Comparison of ENCODE assay signal across 9 cellular contexts in the genomic region with DNA sequence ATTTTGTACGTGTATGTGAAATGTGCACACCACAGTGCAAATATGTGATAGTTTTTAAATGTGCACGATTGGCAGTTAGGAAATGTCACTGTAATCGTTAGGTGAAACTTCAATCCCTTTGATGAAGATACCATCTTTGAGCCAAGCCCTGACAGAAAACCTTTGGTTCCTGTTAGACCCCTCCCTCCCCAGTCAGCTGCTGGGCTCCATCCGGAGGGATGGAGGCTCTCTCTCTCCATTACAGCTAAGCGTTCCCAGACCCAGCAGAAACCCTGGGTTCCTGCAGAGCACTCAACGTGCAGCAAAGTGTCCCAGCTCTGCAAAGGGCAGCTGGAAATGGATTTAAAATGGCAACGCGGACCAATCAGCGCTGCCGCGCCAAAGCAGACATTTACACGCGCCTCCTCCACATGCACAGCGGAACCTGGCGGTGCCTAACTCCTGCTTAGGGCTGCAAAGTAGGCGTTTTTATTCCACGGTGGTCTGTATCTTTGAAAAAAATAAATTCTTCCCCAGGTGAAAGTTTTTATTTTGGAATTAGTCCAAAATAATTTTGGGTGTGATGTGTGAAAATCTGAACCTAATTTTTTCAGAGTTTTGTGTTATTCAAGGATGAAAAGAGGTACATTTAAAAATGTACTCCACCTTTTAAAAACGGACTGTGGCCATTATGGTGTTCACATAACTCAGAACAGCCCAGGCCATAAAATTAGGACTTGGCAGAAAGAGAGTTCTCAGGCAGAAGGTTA. TPM values are rescaled to one million over a fixed set of nuclear protein-coding genes. Genes with fewer than 3 reads are reported as not detected.
DNase-seq lines count a peak whose midpoint lies in the region; FAIRE-seq and TF ChIP-seq lines count a peak whose summit lies in the region.
"Had no signal": no experiment of that assay in that cellular context is flagged by ENCODE, and none has a peak within 500 bp of the region (broad histone marks: within the 10 kb centered on the region; RNA-seq: fewer than 3 reads in every experiment).

No MANE protein-coding gene starts in this region.

- H3K4ac ChIP-seq in trophoblast cell (ENCODE audit: low read depth, low read length): no peak overlapping the region

- no peaks in the 10 kb centered on the region for H3K9me3 Mint-ChIP-seq in activated CD4-positive, alpha-beta memory T cell treated with anti-CD3 and anti-CD28 coated beads for 36 hours
- no peaks in the 10 kb centered on the region for H3K9me3 Mint-ChIP-seq in activated CD4-positive, alpha-beta memory T cell treated with anti-CD3 and anti-CD28 coated beads, Interleukin-2, amount 10 ng/mL, durations not matched to agents 7 days and 5 days

- CTCF ChIA-PET in activated CD4-positive, alpha-beta memory T cell treated with anti-CD3 and anti-CD28 coated beads for 36 hours (lab: Charles Lee): no interaction called here
- CTCF ChIA-PET in activated CD4-positive, alpha-beta memory T cell treated with anti-CD3 and anti-CD28 coated beads, Interleukin-2, amount 10 ng/mL, durations not matched to agents 7 days and 5 days (lab: Charles Lee): no interaction called here

- H3K4me3 ChIP-seq in fibroblast of lung (replicated peaks in 1 of 4; ENCODE audit: control extremely low read depth in 1 of 4, insufficient read depth in 1 of 4, low read depth in 3 of 4, low read length in 4 of 4): peak overlapping the region; percentile 80 to 86 (median 81)
- H3K4me3 ChIP-seq in trophoblast cell (ENCODE audit: low read depth, low read length): no peak overlapping the region
- H3K4me3 ChIP-seq in spleen: peak overlapping the region in 2 of 8 donors; percentile 53 to 75

- H3K36me3 ChIP-seq in fibroblast of lung (ENCODE audit: control insufficient read depth, insufficient read depth, low read length): no peaks in the 10 kb centered on the region
- no peaks in the 10 kb centered on the region for H3K36me3 ChIP-seq in trophoblast cell (ENCODE audit: control insufficient read depth in 1 of 2, insufficient read depth in 2 of 2, low read length in 2 of 2)
- no peaks in the 10 kb centered on the region for H3K36me3 ChIP-seq in spleen

- H2AFZ ChIP-seq in fibroblast of lung (ENCODE audit: low read length): peak overlapping the region; percentile 90
- H2AFZ ChIP-seq in trophoblast cell (ENCODE audit: insufficient read depth, low read length, poor library complexity): no peak overlapping the region

- H3K27ac Mint-ChIP-seq in activated CD4-positive, alpha-beta memory T cell treated with anti-CD3 and anti-CD28 coated beads for 36 hours: no peak overlapping the region
- H3K27ac Mint-ChIP-seq in activated CD4-positive, alpha-beta memory T cell treated with anti-CD3 and anti-CD28 coated beads, Interleukin-2, amount 10 ng/mL, durations not matched to agents 7 days and 5 days: no peak overlapping the region

- no peak overlapping the region for H2AK5ac ChIP-seq in trophoblast cell (ENCODE audit: low read length)

- peaks cover 28% of the 10 kb centered on the region for H3K79me1 ChIP-seq in trophoblast cell (ENCODE audit: low read length)

- H4K12ac ChIP-seq in trophoblast cell (ENCODE audit: low read depth, low read length): no peak overlapping the region

- H4K8ac ChIP-seq in trophoblast cell (ENCODE audit: low read depth, low read length): no peak overlapping the region

- H3K36me3 Mint-ChIP-seq in activated CD4-positive, alpha-beta memory T cell treated with anti-CD3 and anti-CD28 coated beads for 36 hours: no peaks in the 10 kb centered on the region
- H3K36me3 Mint-ChIP-seq in activated CD4-positive, alpha-beta memory T cell treated with anti-CD3 and anti-CD28 coated beads, Interleukin-2, amount 10 ng/mL, durations not matched to agents 7 days and 5 days (ENCODE audit: low read depth): no peaks in the 10 kb centered on the region

- H3K14ac ChIP-seq in trophoblast cell (ENCODE audit: low read length): no peak overlapping the region

- peak overlapping the region; percentile 97 for H3K4me2 ChIP-seq in fibroblast of lung (ENCODE audit: extremely low read depth, insufficient read depth, low read length)
- H3K4me2 ChIP-seq in trophoblast cell (ENCODE audit: low read length): peak overlapping the region; percentile 81

- H3K23ac ChIP-seq in trophoblast cell (ENCODE audit: low read length): no peak overlapping the region

- WGBS in trophoblast cell (ENCODE audit: extremely low coverage, insufficient coverage, insufficient read length): no CpG with 5 or more reads among the region's 18 CpGs
- 2 to 9% (median 3%) methylated on average over 18 of the region's 18 CpGs for WGBS in spleen, 5 donors

- FAIRE-seq in RCC 7860 (lab: Jason Lieb, UNC): no peak

- H4K91ac ChIP-seq in trophoblast cell (ENCODE audit: low read depth, low read length): no peak overlapping the region

- POLR2A ChIA-PET in activated CD4-positive, alpha-beta memory T cell treated with anti-CD3 and anti-CD28 coated beads for 36 hours (lab: Charles Lee): no interaction called here
- POLR2A ChIA-PET in activated CD4-positive, alpha-beta memory T cell treated with anti-CD3 and anti-CD28 coated beads, Interleukin-2, amount 10 ng/mL, durations not matched to agents 7 days and 5 days (lab: Charles Lee): no interaction called here

- H3K4me1 ChIP-seq in fibroblast of lung (ENCODE audit: control insufficient read depth, extremely low read depth, insufficient read depth, low read length) (no peaks in the 10 kb centered on the region), trophoblast cell (ENCODE audit: control insufficient read depth in 1 of 2, insufficient read depth in 2 of 2, low read length in 2 of 2) (peaks cover 0 to 17% of the 10 kb centered on the region in 2 experiments), spleen (peaks cover 17 to 42% (median 38%) of the 10 kb centered on the region in 6 donors)

- no peak overlapping the region for H2BK5ac ChIP-seq in trophoblast cell (ENCODE audit: low read depth, low read length, poor library complexity)

- H2BK120ac ChIP-seq in trophoblast cell (ENCODE audit: insufficient read depth, low read length, poor library complexity): no peak overlapping the region

- no peak overlapping the region for H3K18ac ChIP-seq in trophoblast cell (ENCODE audit: low read length)

- no peak overlapping the region for H3K9ac ChIP-seq in fibroblast of lung (ENCODE audit: insufficient read depth, low read length)
- no peak overlapping the region for H3K9ac ChIP-seq in trophoblast cell (ENCODE audit: low read length)

- peak; percentile 8 for DNase-seq in activated CD4-positive, alpha-beta memory T cell treated with anti-CD3 and anti-CD28 coated beads for 36 hours
- DNase-seq in activated CD4-positive, alpha-beta memory T cell treated with anti-CD3 and anti-CD28 coated beads, Interleukin-2, amount 10 ng/mL, durations not matched to agents 7 days and 5 days: no peak
- DNase-seq in RCC 7860 (ENCODE audit: low spot score) (peak; percentile 29), fibroblast of lung (ENCODE audit: low read depth in 2 of 2) (peak; percentile 76 to 79), trophoblast cell (peak in 1 of 2 donors; percentile 24), spleen (no peak), epidermal melanocyte (ENCODE audit: insufficient read length, low spot score) (no peak), DMS153 treated with DMSO at 0.1 percent for 48 hours (lab: John Stamatoyannopoulos, UW; ENCODE audit: unreplicated experiment) (no peak)

- H3K9me3 ChIP-seq in fibroblast of lung (ENCODE audit: control insufficient read depth, insufficient read depth, low read depth, low read length) (no peaks in the 10 kb centered on the region), trophoblast cell (ENCODE audit: insufficient read depth, low read depth, low read length) (no peaks in the 10 kb centered on the region), spleen (peaks cover 0 to 4% (median 0%) of the 10 kb centered on the region in 8 donors)

- H2BK12ac ChIP-seq in trophoblast cell (ENCODE audit: low read length): no peak overlapping the region

- no peaks in the 10 kb centered on the region for H4K20me1 ChIP-seq in fibroblast of lung (ENCODE audit: control insufficient read depth, extremely low read depth, insufficient read depth, low read length)

- H3K27me3 ChIP-seq in fibroblast of lung (ENCODE audit: control insufficient read depth, insufficient read depth, low read length) (no peaks in the 10 kb centered on the region), trophoblast cell (ENCODE audit: insufficient read depth, low read length) (peaks cover 6% of the 10 kb centered on the region), spleen (replicated peaks in 1 of 7) (peaks cover 7 to 82% (median 61%) of the 10 kb centered on the region in 7 donors)

- no peak for TF ChIP-seq POLR2A in spleen (IDR thresholded peaks at IDR 0.05)

- H3K79me2 ChIP-seq in fibroblast of lung (ENCODE audit: control insufficient read depth, insufficient read depth, low read length) (peaks cover 52% of the 10 kb centered on the region), trophoblast cell (ENCODE audit: control insufficient read depth, insufficient read depth, low read length, poor library complexity) (peaks cover 24% of the 10 kb centered on the region)

- peaks cover 12% of the 10 kb centered on the region for H3K4me1 Mint-ChIP-seq in activated CD4-positive, alpha-beta memory T cell treated with anti-CD3 and anti-CD28 coated beads for 36 hours (ENCODE audit: low read depth)
- H3K4me1 Mint-ChIP-seq in activated CD4-positive, alpha-beta memory T cell treated with anti-CD3 and anti-CD28 coated beads, Interleukin-2, amount 10 ng/mL, durations not matched to agents 7 days and 5 days: peaks cover 16% of the 10 kb centered on the region

- intact Hi-C loops in activated CD4-positive, alpha-beta memory T cell treated with anti-CD3 and anti-CD28 coated beads for 36 hours (cut with micrococcal nuclease): loop anchor here (10.0 kb wide), 2 partner anchors 162 to 262 kb away; no protein-coding TSS in a partner anchor
- intact Hi-C loops in spleen (cut with DNase I; ENCODE audit: low total_unique reads): no loop called here

- H3K27me3 Mint-ChIP-seq in activated CD4-positive, alpha-beta memory T cell treated with anti-CD3 and anti-CD28 coated beads for 36 hours: peaks cover 47% of the 10 kb centered on the region
- H3K27me3 Mint-ChIP-seq in activated CD4-positive, alpha-beta memory T cell treated with anti-CD3 and anti-CD28 coated beads, Interleukin-2, amount 10 ng/mL, durations not matched to agents 7 days and 5 days: peaks cover 55% of the 10 kb centered on the region

- TF ChIP-seq CTCF in fibroblast of lung (conservative IDR thresholded peaks at IDR 0.05 in 1 of 2, IDR thresholded peaks at IDR 0.05 in 1 of 2; ENCODE audit: low read depth in 1 of 2, low read length in 2 of 2) (peak in 1 of 2 donors; percentile 11), spleen (IDR thresholded peaks at IDR 0.05 in 8 of 11, conservative IDR thresholded peaks at IDR 0.05 in 3 of 11) (no peak)

- H3K27ac ChIP-seq in fibroblast of lung (ENCODE audit: insufficient read depth, low read length) (peak overlapping the region; percentile 93), trophoblast cell (ENCODE audit: low read depth, low read length) (peak overlapping the region; percentile 85), spleen (no peak overlapping the region)

- no peak overlapping the region for H3K4me3 Mint-ChIP-seq in activated CD4-positive, alpha-beta memory T cell treated with anti-CD3 and anti-CD28 coated beads for 36 hours
- no peak overlapping the region for H3K4me3 Mint-ChIP-seq in activated CD4-positive, alpha-beta memory T cell treated with anti-CD3 and anti-CD28 coated beads, Interleukin-2, amount 10 ng/mL, durations not matched to agents 7 days and 5 days

RNA-seq across cellular contexts. Expression of a gene that starts 1.4 kb away (rescaled TPM):
- not detected for total RNA-seq in activated CD4-positive, alpha-beta memory T cell treated with anti-CD3 and anti-CD28 coated beads for 36 hours
- total RNA-seq in activated CD4-positive, alpha-beta memory T cell treated with anti-CD3 and anti-CD28 coated beads, Interleukin-2, amount 10 ng/mL, durations not matched to agents 7 days and 5 days: not detected
- 4.4 and 7.3 TPM in 2 replicates for total RNA-seq in fibroblast of lung
- 8.2 and 15.9 TPM in 2 replicates for polyA plus RNA-seq in fibroblast of lung
- 7.0 and 15.7 TPM in 2 replicates for polyA plus RNA-seq in fibroblast of lung (2012)
- 6.4 and 9.3 TPM in 2 replicates for polyA minus RNA-seq in fibroblast of lung (ENCODE audit: low replicate concordance)
- polyA plus RNA-seq in trophoblast cell (2013): 268 and 276 TPM in 2 replicates
- total RNA-seq in spleen: under 1 TPM in 2 of 7 donors, not detected in 5; 0.09 to 0.30 TPM
- under 1 TPM in 2 of 3 donors, not detected in 1; 0.03 to 0.06 TPM for polyA plus RNA-seq in spleen
- total RNA-seq: activated CD8-positive, alpha-beta memory T cell treated with anti-CD3 and anti-CD28 coated beads for 36 hours had no signal

Comparison
In these comparisons a context has a peak if more than half of its experiments do, and no peak if none do; other contexts are left out.
1. DNase-seq: peak in activated CD4-positive, alpha-beta memory T cell treated with anti-CD3 and anti-CD28 coated beads for 36 hours (single experiment), RCC 7860 (single experiment) and fibroblast of lung (2 of 2); none in activated CD4-positive, alpha-beta memory T cell treated with anti-CD3 and anti-CD28 coated beads, Interleukin-2, amount 10 ng/mL, durations not matched to agents 7 days and 5 days (single experiment), spleen (single experiment), epidermal melanocyte (single experiment) and DMS153 treated with DMSO at 0.1 percent for 48 hours (single experiment).
2. H3K27ac ChIP-seq: peak in fibroblast of lung (single experiment) and trophoblast cell (single experiment); none in spleen (0 of 8).